In genomic region chr13:106371024-106371423, GRCh38 we compare ENCODE assay signal across 35 cellular contexts.
"Had no signal": no experiment of that assay in that cellular context is flagged by ENCODE, and none has a peak within 500 bp of the region (broad histone marks: within the 10 kb centered on the region; RNA-seq: fewer than 3 reads in every experiment).

No MANE protein-coding gene starts in this region.

- H3K4me3 ChIP-seq: MG63 had no signal

- H3K27ac ChIP-seq: KMS-11 had no signal

- H3K36me3 ChIP-seq: MG63 had no signal

- DNase-seq: Karpas-422, Kasumi-1, KG1, MG63, MM.1S, MV-4-11, NCI-H1048, NCI-H1092, NCI-H1092 treated with DMSO at 0.1 percent for 48 hours, NCI-H1105, NCI-H1105 treated with DMSO at 0.1 percent for 48 hours, NCI-H1417, NCI-H1417 treated with DMSO at 0.1 percent for 48 hours, NCI-H1436, NCI-H1436 treated with DMSO at 0.1 percent for 48 hours, NCI-H146, NCI-H1694, NCI-H1694 treated with DMSO at 0.1 percent for 48 hours, NCI-H187, NCI-H187 treated with DMSO at 0.1 percent for 48 hours, NCI-H1930, NCI-H2029, NCI-H2029 treated with DMSO at 0.1 percent for 48 hours, NCI-H2081, NCI-H2081 treated with DMSO at 0.1 percent for 48 hours, NCI-H2107, NCI-H2171, NCI-H2171 treated with DMSO at 0.1 percent for 48 hours, NCI-H226, NCI-H345, NCI-H446, NCI-H446 treated with DMSO at 0.1 percent for 48 hours, NCI-H510A, NCI-H510A treated with DMSO at 0.1 percent for 48 hours had no signal

- H3K9ac ChIP-seq: KMS-11 had no signal

- H3K9me3 ChIP-seq: MG63 had no signal

- H3K27me3 ChIP-seq: MG63 had no signal

- H3K4me2 ChIP-seq: KMS-11 had no signal
